ENCODE assay signal across 8 cellular contexts in genomic region chr3:115146032-115146417, GRCh38. TPM values are rescaled to one million over a fixed set of nuclear protein-coding genes. Genes with fewer than 3 reads are reported as not detected.
A peak's percentile ranks its signal among the peaks of the same experiment; 100 is the strongest.
DNase-seq lines count a peak whose midpoint lies in the region; ATAC-seq and TF ChIP-seq lines count a peak whose summit lies in the region.

No MANE protein-coding gene starts in this region.

- peaks cover 6% of the 10 kb centered on the region for H3K9me3 Mint-ChIP-seq in activated naive CD8-positive, alpha-beta T cell treated with anti-CD3 and anti-CD28 coated beads for 36 hours
- peaks cover 11% of the 10 kb centered on the region for H3K9me3 Mint-ChIP-seq in glutamatergic neuron (ENCODE audit: unreplicated experiment)

- no peaks in the 10 kb centered on the region for H3K27me3 Mint-ChIP-seq in activated naive CD8-positive, alpha-beta T cell treated with anti-CD3 and anti-CD28 coated beads for 36 hours
- peaks cover 7% of the 10 kb centered on the region for H3K27me3 Mint-ChIP-seq in glutamatergic neuron (ENCODE audit: unreplicated experiment)

- H4K20me1 ChIP-seq in KMS-11 (ENCODE audit: insufficient read depth), result no peaks in the 10 kb centered on the region

- H3K4me1 ChIP-seq in KMS-11 (ENCODE audit: low read depth, poor library complexity, severe bottlenecking) (peaks cover 23% of the 10 kb centered on the region), ovary (ENCODE audit: insufficient read depth) (no peaks in the 10 kb centered on the region)

- no peaks in the 10 kb centered on the region for H3K9me3 ChIP-seq in ovary

- peak overlapping the region; percentile 85 for H2AFZ ChIP-seq in KMS-11 (ENCODE audit: low read depth)

- H3K27ac Mint-ChIP-seq in activated naive CD8-positive, alpha-beta T cell treated with anti-CD3 and anti-CD28 coated beads for 36 hours, result peak overlapping the region; percentile 94
- peak overlapping the region; percentile 96 for H3K27ac Mint-ChIP-seq in glutamatergic neuron (ENCODE audit: unreplicated experiment)

- H3K4me2 ChIP-seq in KMS-11, result peak overlapping the region; percentile 46

- DNase-seq in DMS53 treated with DMSO at 0.1 percent for 48 hours (lab: John Stamatoyannopoulos, UW; ENCODE audit: unreplicated experiment) (peak; percentile 38), RPMI8226 (peak; percentile 58), glutamatergic neuron (no peak), ovary (peak in 1 of 5 donors; percentile 30)
- DNase-seq in activated naive CD8-positive, alpha-beta T cell treated with anti-CD3 and anti-CD28 coated beads for 36 hours, result peak; percentile 44

- H3K4me1 Mint-ChIP-seq in activated naive CD8-positive, alpha-beta T cell treated with anti-CD3 and anti-CD28 coated beads for 36 hours, result peaks cover 21% of the 10 kb centered on the region
- peaks cover 6% of the 10 kb centered on the region for H3K4me1 Mint-ChIP-seq in glutamatergic neuron (ENCODE audit: low read depth, unreplicated experiment)

- no peak for TF ChIP-seq CTCF in KMS-11 (conservative IDR thresholded peaks at IDR 0.05; ENCODE audit: low read depth, low read length)
- no peak for TF ChIP-seq CTCF in glutamatergic neuron (IDR thresholded peaks at IDR 0.05; ENCODE audit: partially characterized antibody, unreplicated experiment)
- TF ChIP-seq CTCF in ovary (IDR thresholded peaks at IDR 0.05), result no peak

- 0 to 1% (median 0%) methylated on average over 9 of the region's 9 CpGs for WGBS in ovary, 3 donors

- no peak for TF ChIP-seq POLR2A in ovary (IDR thresholded peaks at IDR 0.05)
- TF ChIP-seq POLR2A in GM18505 (IDR thresholded peaks at IDR 0.05; ENCODE audit: borderline replicate concordance, extremely low read depth, insufficient read depth, insufficient read length), result no peak

- H3K9ac ChIP-seq in KMS-11, result peak overlapping the region; percentile 84

- H3K36me3 Mint-ChIP-seq in activated naive CD8-positive, alpha-beta T cell treated with anti-CD3 and anti-CD28 coated beads for 36 hours, result peaks cover 15% of the 10 kb centered on the region
- no peaks in the 10 kb centered on the region for H3K36me3 Mint-ChIP-seq in glutamatergic neuron (ENCODE audit: unreplicated experiment)

- intact Hi-C loops in ovary (cut with DNase I), result loop anchor here in 1 of 4 donors (5.0 kb wide), 1 partner anchor 1399 kb away; the partner anchor contains the start of genes ATP6V1A and NAA50

- H3K79me2 ChIP-seq in KMS-11 (ENCODE audit: insufficient read depth, low read depth), result no peaks in the 10 kb centered on the region

- peak overlapping the region; percentile 73 for H3K27ac ChIP-seq in KMS-11
- H3K27ac ChIP-seq in ovary, result peak overlapping the region; percentile 97 to 98

- no peak for ATAC-seq in HG02885 (IDR thresholded peaks at IDR 0.05; ENCODE audit: poor library complexity, unreplicated experiment)
- ATAC-seq in GM18505 (IDR thresholded peaks at IDR 0.05; ENCODE audit: unreplicated experiment), result no peak

- no peak for TF ChIP-seq EP300 in ovary (IDR thresholded peaks at IDR 0.05)

- H3K36me3 ChIP-seq in KMS-11 (ENCODE audit: insufficient read depth) (no peaks in the 10 kb centered on the region), ovary (no peaks in the 10 kb centered on the region)

- H3K27me3 ChIP-seq in KMS-11 (ENCODE audit: insufficient read depth, low read depth), result no peaks in the 10 kb centered on the region
- no peaks in the 10 kb centered on the region for H3K27me3 ChIP-seq in ovary

- H3K4me3 ChIP-seq in KMS-11 (IDR thresholded peaks at IDR 0.05; ENCODE audit: insufficient read depth, low read depth, low read length) (peak overlapping the region; percentile 84), ovary (peak overlapping the region; percentile 91)

- peak overlapping the region; percentile 84 for H3K4me3 Mint-ChIP-seq in activated naive CD8-positive, alpha-beta T cell treated with anti-CD3 and anti-CD28 coated beads for 36 hours
- H3K4me3 Mint-ChIP-seq in glutamatergic neuron (ENCODE audit: unreplicated experiment), result peak overlapping the region; percentile 97

RNA-seq across cellular contexts. Expression of gene ZBTB20, which starts 1.1 kb away (rescaled TPM):
- 1 to 10 TPM; 3.5 to 4.5 TPM for total RNA-seq in activated naive CD8-positive, alpha-beta T cell treated with anti-CD3 and anti-CD28 coated beads for 36 hours
- total RNA-seq in glutamatergic neuron (ENCODE audit: unreplicated experiment), result 27.5 TPM
- total RNA-seq in ovary, result 100 to 1,000 TPM in 5 of 7 donors, 10 to 100 TPM in 2; 64.5 to 160 (median 117) TPM
- 10 to 100 TPM in 1 of 2 donors, 1 to 10 TPM in 1; 4.3 to 10.1 TPM for polyA plus RNA-seq in ovary
